ENCODE assay signal across 19 cellular contexts in genomic region chr18:59663096-59663495, GRCh38. TPM values are rescaled to one million over a fixed set of nuclear protein-coding genes. Genes with fewer than 3 reads are reported as not detected.
"Had no signal": no experiment of that assay in that cellular context is flagged by ENCODE, and none has a peak within 500 bp of the region (broad histone marks: within the 10 kb centered on the region; RNA-seq: fewer than 3 reads in every experiment).

No MANE protein-coding gene starts in this region.

- H3K4me1 ChIP-seq: thyroid gland had no signal

- H3K9me3 Mint-ChIP-seq: type B pancreatic cell had no signal

- H3K4me1 Mint-ChIP-seq: central memory CD8-positive, alpha-beta T cell had no signal

- H3K4me3 Mint-ChIP-seq: central memory CD8-positive, alpha-beta T cell; natural killer cell treated with Interleukin-12 subunit alpha and Interleukin-12 subunit beta and Interleukin-15 and Interleukin-18, amount 100 ng/mL, for 72 hours; type B pancreatic cell had no signal

- H3K4me2 ChIP-seq: hepatocyte, smooth muscle cell had no signal

- DNase-seq: cortex of kidney; dorsolateral prefrontal cortex; effector memory CD4-positive, alpha-beta T cell; esophagus squamous epithelium; head of caudate nucleus; kidney glomerular epithelial cell; occipital lobe; posterior cingulate gyrus; right cardiac atrium; stimulated activated CD4-positive, alpha-beta T cell treated with anti-CD3 and anti-CD28 coated beads, Interleukin-2, amount 100 ng/mL, for 48 hours; stimulated activated naive CD4-positive, alpha-beta T cell treated with Interleukin-2 at 50 U/mL for 16 hours; thyroid gland had no signal

- H3K9me3 ChIP-seq: esophagus squamous epithelium, thyroid gland had no signal

- H3K36me3 Mint-ChIP-seq: natural killer cell treated with Interleukin-12 subunit alpha and Interleukin-12 subunit beta and Interleukin-15 and Interleukin-18, amount 100 ng/mL, for 72 hours had no signal

- FAIRE-seq: endometrium, urothelium cell line had no signal

- H3K27me3 ChIP-seq: esophagus squamous epithelium, thyroid gland had no signal

- ATAC-seq: natural killer cell treated with Interleukin-12 subunit alpha and Interleukin-12 subunit beta and Interleukin-15 and Interleukin-18, amount 100 ng/mL, for 72 hours; right cardiac atrium had no signal

- H3K36me3 ChIP-seq: esophagus squamous epithelium, thyroid gland had no signal

- H3K27ac Mint-ChIP-seq: natural killer cell treated with Interleukin-12 subunit alpha and Interleukin-12 subunit beta and Interleukin-15 and Interleukin-18, amount 100 ng/mL, for 72 hours; type B pancreatic cell had no signal

- H3K27ac ChIP-seq: dorsolateral prefrontal cortex, esophagus squamous epithelium, hepatocyte, thyroid gland had no signal

- H3K79me2 ChIP-seq: hepatocyte had no signal

- H3K4me3 ChIP-seq: dorsolateral prefrontal cortex, esophagus squamous epithelium, hepatocyte, smooth muscle cell, thyroid gland had no signal

- H2AFZ ChIP-seq: hepatocyte had no signal

RNA-seq across cellular contexts. Expression of gene CCBE1, which starts 34.1 kb away (rescaled TPM):
- total RNA-seq: natural killer cell treated with Interleukin-12 subunit alpha and Interleukin-12 subunit beta and Interleukin-15 and Interleukin-18, amount 100 ng/mL, for 72 hours had no signal
- polyA plus RNA-seq: smooth muscle cell had no signal
